ENCODE assay signal across 32 cellular contexts in the genomic region with DNA sequence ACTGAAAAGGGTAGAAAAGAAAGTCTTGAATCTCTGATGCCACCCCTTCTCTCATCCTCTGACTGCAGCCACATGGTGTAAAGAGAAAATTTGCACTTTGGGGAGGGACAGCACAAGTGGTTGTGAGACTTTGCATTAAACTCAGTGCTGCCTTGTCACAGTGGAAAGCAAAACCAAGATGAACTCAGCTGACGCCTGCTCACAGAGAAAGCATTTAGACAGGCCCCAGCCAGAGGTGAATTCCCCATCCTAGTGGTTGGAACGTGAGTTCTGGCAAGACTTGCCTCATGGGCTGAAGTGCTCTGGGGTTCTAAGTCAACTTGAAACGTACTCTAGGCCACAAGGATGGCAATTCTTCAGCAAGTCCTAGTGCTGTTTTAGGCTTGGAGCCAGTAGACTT.
"Had no signal": no experiment of that assay in that cellular context is flagged by ENCODE, and none has a peak within 500 bp of the region (broad histone marks: within the 10 kb centered on the region; RNA-seq: fewer than 3 reads in every experiment).

No MANE protein-coding gene starts in this region.

- H3K9me3 ChIP-seq: Peyer's patch, SK-N-SH had no signal

- H3K27ac ChIP-seq: Peyer's patch, SJSA1 had no signal

- H3K4me2 ChIP-seq: SK-N-SH had no signal

- ATAC-seq: PC-3 had no signal

- DNase-seq: Karpas-422, MM.1S, MV-4-11, NCI-H1092, NCI-H1105, NCI-H1417, NCI-H1436, NCI-H146, NCI-H1694, NCI-H187, NCI-H1930, NCI-H2029 treated with DMSO at 0.1 percent for 48 hours, NCI-H2081 treated with DMSO at 0.1 percent for 48 hours, NCI-H2107, NCI-H2171, NCI-H226, NCI-H446 treated with DMSO at 0.1 percent for 48 hours, NCI-H510A, NCI-H524, NCI-H526, NCI-H69, NCI-H748 treated with DMSO at 0.1 percent for 48 hours, NCI-H82, OCI-M1, PC-3, Peyer's patch, Right ventricle myocardium superior, RPMI8226, SHP77 treated with DMSO at 0.1 percent for 48 hours, SK-N-SH, T-helper 1 cell had no signal

- H3K36me3 ChIP-seq: Peyer's patch, SJSA1 had no signal

- H3K9ac ChIP-seq: SK-N-SH had no signal

- H3K4me3 ChIP-seq: Peyer's patch, SJSA1 had no signal

- H3K4me1 ChIP-seq: Peyer's patch, SJSA1 had no signal

- H3K27me3 ChIP-seq: Peyer's patch, SJSA1 had no signal
